1 cellular context compared by ENCODE assay signal in the genomic region with DNA sequence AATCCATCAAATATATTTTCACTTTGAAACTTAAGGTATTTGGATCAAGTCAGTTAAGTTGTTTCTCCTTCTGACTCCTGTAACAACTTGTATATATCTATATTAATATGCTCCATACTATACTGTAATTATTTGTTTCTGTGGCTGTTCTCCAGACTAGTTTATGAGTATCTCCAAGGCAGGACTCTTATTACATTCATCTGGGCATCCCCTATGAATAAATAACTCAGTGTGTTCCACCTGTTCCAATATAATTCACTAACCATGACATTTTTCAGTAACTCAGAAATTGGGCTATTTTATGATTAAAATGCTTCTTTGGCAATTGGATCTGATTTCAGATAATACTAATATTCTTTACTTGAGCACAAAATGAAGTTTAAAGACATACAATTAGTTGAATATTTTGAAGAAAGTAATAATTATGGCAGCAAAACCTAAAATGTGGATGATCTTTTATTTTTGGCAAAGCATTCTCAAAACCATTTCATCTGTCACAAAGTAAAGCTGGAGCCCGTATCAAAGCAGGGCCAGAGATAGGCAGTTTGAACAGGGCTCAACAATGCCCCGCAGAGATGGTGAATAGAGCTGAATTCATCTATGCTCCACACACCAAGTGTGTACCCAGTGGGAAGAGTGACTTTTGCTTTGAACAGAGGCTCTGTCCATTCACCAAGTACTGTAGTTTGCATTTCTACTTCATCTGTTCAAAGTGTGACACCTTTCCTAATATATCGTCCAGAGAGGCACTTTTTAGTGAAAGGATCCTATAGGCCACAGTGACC.
TF ChIP-seq lines count a peak whose summit lies in the region.

No MANE protein-coding gene starts in this region.

TF ChIP-seq in GM23338, 12 proteins besides CTCF, POLR2A, EP300 and RAD21 (continued from another document):
- no peak for TF ChIP-seq NANOG (IDR thresholded peaks at IDR 0.05; ENCODE audit: borderline replicate concordance)
- no peak for TF ChIP-seq ZNF114 (CRISPR knock-in tag; IDR thresholded peaks at IDR 0.05)
- no peak for TF ChIP-seq POLR2AphosphoS5 (IDR thresholded peaks at IDR 0.05; ENCODE audit: low read depth)
- no peak for TF ChIP-seq CREB1 (CRISPR knock-in tag; IDR thresholded peaks at IDR 0.05; ENCODE audit: low read depth)
- no peak for TF ChIP-seq STAT1 (IDR thresholded peaks at IDR 0.05; ENCODE audit: unreplicated experiment)
- TF ChIP-seq, protein P1, sequence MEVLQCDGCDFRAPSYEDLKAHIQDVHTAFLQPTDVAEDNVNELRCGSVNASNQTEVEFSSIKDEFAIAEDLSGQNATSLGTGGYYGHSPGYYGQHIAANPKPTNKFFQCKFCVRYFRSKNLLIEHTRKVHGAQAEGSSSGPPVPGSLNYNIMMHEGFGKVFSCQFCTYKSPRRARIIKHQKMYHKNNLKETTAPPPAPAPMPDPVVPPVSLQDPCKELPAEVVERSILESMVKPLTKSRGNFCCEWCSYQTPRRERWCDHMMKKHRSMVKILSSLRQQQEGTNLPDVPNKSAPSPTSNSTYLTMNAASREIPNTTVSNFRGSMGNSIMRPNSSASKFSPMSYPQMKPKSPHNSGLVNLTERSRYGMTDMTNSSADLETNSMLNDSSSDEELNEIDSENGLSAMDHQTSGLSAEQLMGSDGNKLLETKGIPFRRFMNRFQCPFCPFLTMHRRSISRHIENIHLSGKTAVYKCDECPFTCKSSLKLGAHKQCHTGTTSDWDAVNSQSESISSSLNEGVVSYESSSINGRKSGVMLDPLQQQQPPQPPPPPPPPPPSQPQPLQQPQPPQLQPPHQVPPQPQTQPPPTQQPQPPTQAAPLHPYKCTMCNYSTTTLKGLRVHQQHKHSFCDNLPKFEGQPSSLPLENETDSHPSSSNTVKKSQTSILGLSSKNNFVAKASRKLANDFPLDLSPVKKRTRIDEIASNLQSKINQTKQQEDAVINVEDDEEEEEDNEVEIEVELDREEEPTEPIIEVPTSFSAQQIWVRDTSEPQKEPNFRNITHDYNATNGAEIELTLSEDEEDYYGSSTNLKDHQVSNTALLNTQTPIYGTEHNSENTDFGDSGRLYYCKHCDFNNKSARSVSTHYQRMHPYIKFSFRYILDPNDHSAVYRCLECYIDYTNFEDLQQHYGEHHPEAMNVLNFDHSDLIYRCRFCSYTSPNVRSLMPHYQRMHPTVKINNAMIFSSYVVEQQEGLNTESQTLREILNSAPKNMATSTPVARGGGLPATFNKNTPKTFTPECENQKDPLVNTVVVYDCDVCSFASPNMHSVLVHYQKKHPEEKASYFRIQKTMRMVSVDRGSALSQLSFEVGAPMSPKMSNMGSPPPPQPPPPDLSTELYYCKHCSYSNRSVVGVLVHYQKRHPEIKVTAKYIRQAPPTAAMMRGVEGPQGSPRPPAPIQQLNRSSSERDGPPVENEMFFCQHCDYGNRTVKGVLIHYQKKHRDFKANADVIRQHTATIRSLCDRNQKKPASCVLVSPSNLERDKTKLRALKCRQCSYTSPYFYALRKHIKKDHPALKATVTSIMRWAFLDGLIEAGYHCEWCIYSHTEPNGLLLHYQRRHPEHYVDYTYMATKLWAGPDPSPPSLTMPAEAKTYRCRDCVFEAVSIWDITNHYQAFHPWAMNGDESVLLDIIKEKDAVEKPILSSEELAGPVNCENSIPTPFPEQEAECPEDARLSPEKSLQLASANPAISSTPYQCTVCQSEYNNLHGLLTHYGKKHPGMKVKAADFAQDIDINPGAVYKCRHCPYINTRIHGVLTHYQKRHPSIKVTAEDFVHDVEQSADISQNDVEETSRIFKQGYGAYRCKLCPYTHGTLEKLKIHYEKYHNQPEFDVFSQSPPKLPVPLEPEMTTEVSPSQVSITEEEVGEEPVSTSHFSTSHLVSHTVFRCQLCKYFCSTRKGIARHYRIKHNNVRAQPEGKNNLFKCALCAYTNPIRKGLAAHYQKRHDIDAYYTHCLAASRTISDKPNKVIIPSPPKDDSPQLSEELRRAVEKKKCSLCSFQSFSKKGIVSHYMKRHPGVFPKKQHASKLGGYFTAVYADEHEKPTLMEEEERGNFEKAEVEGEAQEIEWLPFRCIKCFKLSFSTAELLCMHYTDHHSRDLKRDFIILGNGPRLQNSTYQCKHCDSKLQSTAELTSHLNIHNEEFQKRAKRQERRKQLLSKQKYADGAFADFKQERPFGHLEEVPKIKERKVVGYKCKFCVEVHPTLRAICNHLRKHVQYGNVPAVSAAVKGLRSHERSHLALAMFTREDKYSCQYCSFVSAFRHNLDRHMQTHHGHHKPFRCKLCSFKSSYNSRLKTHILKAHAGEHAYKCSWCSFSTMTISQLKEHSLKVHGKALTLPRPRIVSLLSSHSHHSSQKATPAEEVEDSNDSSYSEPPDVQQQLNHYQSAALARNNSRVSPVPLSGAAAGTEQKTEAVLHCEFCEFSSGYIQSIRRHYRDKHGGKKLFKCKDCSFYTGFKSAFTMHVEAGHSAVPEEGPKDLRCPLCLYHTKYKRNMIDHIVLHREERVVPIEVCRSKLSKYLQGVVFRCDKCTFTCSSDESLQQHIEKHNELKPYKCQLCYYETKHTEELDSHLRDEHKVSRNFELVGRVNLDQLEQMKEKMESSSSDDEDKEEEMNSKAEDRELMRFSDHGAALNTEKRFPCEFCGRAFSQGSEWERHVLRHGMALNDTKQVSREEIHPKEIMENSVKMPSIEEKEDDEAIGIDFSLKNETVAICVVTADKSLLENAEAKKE (CRISPR knock-in tag; IDR thresholded peaks at IDR 0.05), result no peak
- no peak for TF ChIP-seq EZH2 (IDR thresholded peaks at IDR 0.05; ENCODE audit: low read depth, unreplicated experiment)
- no peak for TF ChIP-seq EZH2phosphoT487 (IDR thresholded peaks at IDR 0.05; ENCODE audit: unreplicated experiment)
